In genomic region chr1:87820667-87821066, GRCh38 we compare ENCODE assay signal across 18 cellular contexts.
DNase-seq lines count a peak whose midpoint lies in the region; ATAC-seq and TF ChIP-seq lines count a peak whose summit lies in the region.
"Had no signal": no experiment of that assay in that cellular context is flagged by ENCODE, and none has a peak within 500 bp of the region (broad histone marks: within the 10 kb centered on the region; RNA-seq: fewer than 3 reads in every experiment).

No MANE protein-coding gene starts in this region.

- no peaks in the 10 kb centered on the region; a peak in 1 of 5 replicates for H3K9me3 Mint-ChIP-seq in H9
- H3K9me3 Mint-ChIP-seq: HFFc6 had no signal

- no peak overlapping the region for H3K23ac ChIP-seq in H9 (ENCODE audit: insufficient read length, low read depth, low read length)

- no peak for ATAC-seq in GM19455 (IDR thresholded peaks at IDR 0.05; ENCODE audit: unreplicated experiment)

- H3K4me3 Mint-ChIP-seq in H9, result no peak overlapping the region
- H3K4me3 Mint-ChIP-seq: CD4-positive, alpha-beta memory T cell; HFFc6 had no signal

- H3K4me1 ChIP-seq in Karpas-422 (ENCODE audit: low read length) (peaks cover 22% of the 10 kb centered on the region), H9 (ENCODE audit: insufficient read depth, low read length) (no peaks in the 10 kb centered on the region)
- H3K4me1 ChIP-seq: BE2C, SJCRH30 had no signal

- peaks cover 37% of the 10 kb centered on the region for H3F3A ChIP-seq in SU-DHL-6 (ENCODE audit: insufficient read depth)

- H3K9me3 ChIP-seq in Karpas-422 (ENCODE audit: low read length) (no peaks in the 10 kb centered on the region), SU-DHL-6 (ENCODE audit: insufficient read depth, low read length) (no peaks in the 10 kb centered on the region), H9 (ENCODE audit: control insufficient read depth, low read depth, low read length) (no peaks in the 10 kb centered on the region)
- H3K9me3 ChIP-seq: BE2C, MG63, SJCRH30 had no signal

- no peak overlapping the region for H4K5ac ChIP-seq in H9 (ENCODE audit: insufficient read length, low read depth, low read length)

- no peak overlapping the region for H3K9ac ChIP-seq in Karpas-422 (ENCODE audit: low read length)
- H3K9ac ChIP-seq in SU-DHL-6 (ENCODE audit: low read length), result peak overlapping the region; percentile 53
- H3K9ac ChIP-seq in H9 (ENCODE audit: extremely low read depth, insufficient read length, low read length), result no peak overlapping the region

- H3K36me3 Mint-ChIP-seq in H9 (ENCODE audit: insufficient read depth in 1 of 3, low read depth in 3 of 3), result no peaks in the 10 kb centered on the region
- H3K36me3 Mint-ChIP-seq: CD4-positive, alpha-beta memory T cell had no signal

- H3K27ac ChIP-seq in Karpas-422 (ENCODE audit: low read length), result 0 out of 2 replicates have a peak overlapping the region, but pooled peaks have one; percentile 14
- peak overlapping the region; percentile 92 for H3K27ac ChIP-seq in SU-DHL-6 (ENCODE audit: low read depth, low read length)
- H3K27ac ChIP-seq in H9 (ENCODE audit: insufficient read length, low read depth, low read length), result no peak overlapping the region
- H3K27ac ChIP-seq: SJCRH30 had no signal

- H3K56ac ChIP-seq in H9 (ENCODE audit: insufficient read length, low read depth, low read length), result no peak overlapping the region

- no CpG with 5 or more reads among the region's 5 CpGs for WGBS in H9 (ENCODE audit: extremely low coverage, insufficient read length, low lambda C conversion rate)

- no peak overlapping the region for H3K4ac ChIP-seq in H9 (ENCODE audit: low read depth, low read length)

- H3K27me3 ChIP-seq in Karpas-422 (ENCODE audit: low read length) (no peaks in the 10 kb centered on the region), SU-DHL-6 (ENCODE audit: low read length) (no peaks in the 10 kb centered on the region), H9 (ENCODE audit: insufficient read depth, low read length) (no peaks in the 10 kb centered on the region)
- H3K27me3 ChIP-seq: BE2C, MG63, SJCRH30 had no signal

- no peak overlapping the region for H2BK5ac ChIP-seq in H9 (ENCODE audit: insufficient read length, low read length)

- no peak overlapping the region for H3K18ac ChIP-seq in H9 (ENCODE audit: insufficient read length, low read depth, low read length)

- H3K9me2 ChIP-seq in Karpas-422 (replicated peaks; ENCODE audit: insufficient read depth, low read length), result no peaks in the 10 kb centered on the region
- H3K9me2 ChIP-seq in SU-DHL-6 (replicated peaks; ENCODE audit: insufficient read depth, low read length), result no peaks in the 10 kb centered on the region

- H3K4me3 ChIP-seq in Karpas-422 (ENCODE audit: low read length) (peak overlapping the region; percentile 3; the same call in 1 of the 2 replicates), SU-DHL-6 (ENCODE audit: insufficient read depth, low read length, poor library complexity, severe bottlenecking) (peak overlapping the region; percentile 40)
- H3K4me3 ChIP-seq: MG63, SJCRH30 had no signal

- H3K79me2 ChIP-seq in Karpas-422 (ENCODE audit: low read length) (no peaks in the 10 kb centered on the region), SU-DHL-6 (ENCODE audit: insufficient read depth, low read length) (no peaks in the 10 kb centered on the region), H9 (ENCODE audit: insufficient read depth, low read length) (no peaks in the 10 kb centered on the region)

- H3K4me2 ChIP-seq in Karpas-422 (ENCODE audit: low read depth, low read length, poor library complexity, severe bottlenecking) (peak overlapping the region; percentile 10), SU-DHL-6 (ENCODE audit: low read depth, low read length, poor library complexity, severe bottlenecking) (peak overlapping the region; percentile 67), H9 (ENCODE audit: insufficient read depth, insufficient read length, low read length) (no peak overlapping the region)

- no peak overlapping the region for H3K14ac ChIP-seq in H9 (ENCODE audit: insufficient read depth, low read length)

- no peaks in the 10 kb centered on the region for H3K23me2 ChIP-seq in H9 (ENCODE audit: insufficient read length, low read depth, low read length, poor library complexity, severe bottlenecking)

- peaks cover 10 to 14% of the 10 kb centered on the region in 2 experiments for H3K4me1 Mint-ChIP-seq in H9
- H3K4me1 Mint-ChIP-seq: CD4-positive, alpha-beta memory T cell had no signal

- H2BK12ac ChIP-seq in H9 (ENCODE audit: insufficient read length, low read depth, low read length), result no peak overlapping the region

- H3K27ac Mint-ChIP-seq in H9, result no peak overlapping the region
- H3K27ac Mint-ChIP-seq: CD4-positive, alpha-beta memory T cell; HFFc6 had no signal

- H3T11ph ChIP-seq in H9 (ENCODE audit: low read length), result no peak overlapping the region

- no peak overlapping the region for H2BK120ac ChIP-seq in H9 (ENCODE audit: low read depth, low read length, poor library complexity, severe bottlenecking)

- H4K8ac ChIP-seq in H9 (replicated peaks; ENCODE audit: insufficient read length, low read depth, low read length), result no peak overlapping the region

- H2BK20ac ChIP-seq in H9 (ENCODE audit: low read depth, low read length, poor library complexity, severe bottlenecking), result no peak overlapping the region

- no peaks in the 10 kb centered on the region for H3K79me1 ChIP-seq in H9 (ENCODE audit: insufficient read depth, low read depth, low read length, poor library complexity, severe bottlenecking)

- H2AFZ ChIP-seq in Karpas-422 (ENCODE audit: low read length) (peak overlapping the region; percentile 91), SU-DHL-6 (ENCODE audit: low read depth, low read length, severe bottlenecking) (peak overlapping the region; percentile 37), H9 (ENCODE audit: low read length) (no peak overlapping the region)

- TF ChIP-seq CTCF in SU-DHL-6 (IDR thresholded peaks at IDR 0.05; ENCODE audit: insufficient read depth, low read length, poor library complexity, severe bottlenecking) (no peak), H9 (conservative IDR thresholded peaks at IDR 0.05) (no peak)

- H2AK5ac ChIP-seq in H9 (ENCODE audit: insufficient read length, low read length), result no peak overlapping the region

- DNase-seq in Karpas-422 (peak; percentile 59), foreskin melanocyte (peak; percentile 14), retina (peak; percentile 40), cortex of kidney (lab: John Stamatoyannopoulos, UW) (no peak), activated T-cell treated with anti-CD3 and anti-CD28 coated beads for 4 hours (no peak), H9 (no peak)
- DNase-seq: BE2C; CD4-positive, alpha-beta memory T cell; HFFc6; MG63; NCI-H1105; NCI-H1694 treated with DMSO at 0.1 percent for 48 hours; NCI-H226; NCI-H524 treated with DMSO at 0.1 percent for 48 hours; SJCRH30; SW 1271 had no signal

- H2BK15ac ChIP-seq in H9 (ENCODE audit: low read depth, low read length), result no peak overlapping the region

- H3K36me3 ChIP-seq in Karpas-422 (ENCODE audit: insufficient read depth, low read length) (no peaks in the 10 kb centered on the region), SU-DHL-6 (ENCODE audit: low read length) (peaks cover 3% of the 10 kb centered on the region; the same call in 1 of the 2 replicates)
- H3K36me3 ChIP-seq: BE2C, MG63, SJCRH30 had no signal

- H4K20me1 ChIP-seq in Karpas-422 (ENCODE audit: insufficient read depth, low read depth, low read length), result no peaks in the 10 kb centered on the region
- H4K20me1 ChIP-seq in SU-DHL-6 (ENCODE audit: low read depth, low read length), result no peaks in the 10 kb centered on the region
- no peaks in the 10 kb centered on the region for H4K20me1 ChIP-seq in H9 (ENCODE audit: control insufficient read depth, insufficient read depth, insufficient read length)

- no peak overlapping the region for H4K91ac ChIP-seq in H9 (ENCODE audit: insufficient read length, low read depth, low read length)

- no peaks in the 10 kb centered on the region for H3K27me3 Mint-ChIP-seq in H9 (ENCODE audit: low read depth)

Comparison
In these comparisons a context has a peak if more than half of its experiments do, and no peak if none do; other contexts are left out.
1. DNase-seq: peak in Karpas-422 (single experiment), foreskin melanocyte (single experiment) and retina (single experiment); none in cortex of kidney (single experiment), activated T-cell treated with anti-CD3 and anti-CD28 coated beads for 4 hours (single experiment) and H9 (single experiment).